9 cellular contexts compared by ENCODE assay signal in genomic region chr17:66691644-66692500, GRCh38.
DNase-seq lines count a peak whose midpoint lies in the region; ATAC-seq lines count a peak whose summit lies in the region.
"Had no signal": no experiment of that assay in that cellular context is flagged by ENCODE, and none has a peak within 500 bp of the region (broad histone marks: within the 10 kb centered on the region; RNA-seq: fewer than 3 reads in every experiment).

No MANE protein-coding gene starts in this region.

- no peak overlapping the region for H2BK12ac ChIP-seq in trophoblast cell (ENCODE audit: low read length)

- no peak overlapping the region for H4K12ac ChIP-seq in trophoblast cell (ENCODE audit: low read depth, low read length)

- no peak overlapping the region for H2BK5ac ChIP-seq in trophoblast cell (ENCODE audit: low read depth, low read length, poor library complexity)

- H3K4me1 Mint-ChIP-seq in CD4-positive, CD25-positive, alpha-beta regulatory T cell = peaks cover 2 to 8% (median 5%) of the 10 kb centered on the region in 4 donors

- no peaks in the 10 kb centered on the region for H3K4me1 ChIP-seq in CD4-positive, CD25-positive, alpha-beta regulatory T cell (ENCODE audit: control insufficient read depth, insufficient read depth, low read length, poor library complexity, severe bottlenecking)
- H3K4me1 ChIP-seq in mesodermal cell (ENCODE audit: control insufficient read depth, insufficient read depth, low read length, poor library complexity, severe bottlenecking) (peaks cover 7% of the 10 kb centered on the region), trophoblast cell (ENCODE audit: control insufficient read depth in 1 of 2, insufficient read depth in 2 of 2, low read length in 2 of 2) (peaks cover 2% of the 10 kb centered on the region in 2 experiments)
- H3K4me1 ChIP-seq: esophagus squamous epithelium had no signal

- no peak overlapping the region for H3K4me2 ChIP-seq in trophoblast cell (ENCODE audit: low read length)

- H2AK5ac ChIP-seq in trophoblast cell (ENCODE audit: low read length) = no peak overlapping the region

- no peak overlapping the region for H3K18ac ChIP-seq in trophoblast cell (ENCODE audit: low read length)

- no peaks in the 10 kb centered on the region for H3K79me2 ChIP-seq in trophoblast cell (ENCODE audit: control insufficient read depth, insufficient read depth, low read length, poor library complexity)

- no peak overlapping the region for H2BK120ac ChIP-seq in trophoblast cell (ENCODE audit: insufficient read depth, low read length, poor library complexity)

- H3K27ac Mint-ChIP-seq in CD4-positive, CD25-positive, alpha-beta regulatory T cell = peak overlapping the region; percentile 58 to 70 (median 62)

- H4K91ac ChIP-seq in trophoblast cell (ENCODE audit: low read depth, low read length) = no peak overlapping the region

- H3K9me3 Mint-ChIP-seq in CD4-positive, CD25-positive, alpha-beta regulatory T cell = peaks cover 0 to 8% (median 2%) of the 10 kb centered on the region in 7 donors

- H4K8ac ChIP-seq in trophoblast cell (ENCODE audit: low read depth, low read length) = no peak overlapping the region

- H3K9ac ChIP-seq in trophoblast cell (ENCODE audit: low read length) = no peak overlapping the region

- no peak overlapping the region for H3K27ac ChIP-seq in CD4-positive, CD25-positive, alpha-beta regulatory T cell (ENCODE audit: insufficient read depth, low read length, poor library complexity, severe bottlenecking)
- peak overlapping the region; percentile 60 for H3K27ac ChIP-seq in mesodermal cell (ENCODE audit: low read depth, low read length, severe bottlenecking)
- H3K27ac ChIP-seq in trophoblast cell (ENCODE audit: low read depth, low read length) = no peak overlapping the region

- H3K4ac ChIP-seq in trophoblast cell (ENCODE audit: low read depth, low read length) = no peak overlapping the region

- peaks cover 68% of the 10 kb centered on the region for H3K36me3 ChIP-seq in CD4-positive, CD25-positive, alpha-beta regulatory T cell (ENCODE audit: control insufficient read depth, insufficient read depth, low read length)
- H3K36me3 ChIP-seq in mesodermal cell (ENCODE audit: control insufficient read depth, insufficient read depth, low read length) = peaks cover 15% of the 10 kb centered on the region
- no peaks in the 10 kb centered on the region for H3K36me3 ChIP-seq in trophoblast cell (ENCODE audit: control insufficient read depth in 1 of 2, insufficient read depth in 2 of 2, low read length in 2 of 2)

- H3K23ac ChIP-seq in trophoblast cell (ENCODE audit: low read length) = no peak overlapping the region

- no peak overlapping the region for H3K4me3 ChIP-seq in CD4-positive, CD25-positive, alpha-beta regulatory T cell (ENCODE audit: low read depth, low read length)
- H3K4me3 ChIP-seq in mesodermal cell (ENCODE audit: extremely low read depth, insufficient read depth, low read length, poor library complexity, severe bottlenecking) (no peak overlapping the region), trophoblast cell (ENCODE audit: low read depth, low read length) (no peak overlapping the region)
- H3K4me3 ChIP-seq: esophagus squamous epithelium had no signal

- H3K27me3 ChIP-seq in CD4-positive, CD25-positive, alpha-beta regulatory T cell (ENCODE audit: control insufficient read depth, insufficient read depth, low read length) = no peaks in the 10 kb centered on the region
- H3K27me3 ChIP-seq in trophoblast cell (ENCODE audit: insufficient read depth, low read length) = no peaks in the 10 kb centered on the region
- H3K27me3 ChIP-seq: esophagus squamous epithelium had no signal

- no peaks in the 10 kb centered on the region for H3K79me1 ChIP-seq in trophoblast cell (ENCODE audit: low read length)

- peak overlapping the region in 1 of 4 donors; percentile 84 for H3K4me3 Mint-ChIP-seq in CD4-positive, CD25-positive, alpha-beta regulatory T cell

- H2AFZ ChIP-seq in trophoblast cell (ENCODE audit: insufficient read depth, low read length, poor library complexity) = no peak overlapping the region

- H3K9me3 ChIP-seq in CD4-positive, CD25-positive, alpha-beta regulatory T cell (ENCODE audit: control insufficient read depth in 2 of 2, low read length in 2 of 2) = no peaks in the 10 kb centered on the region
- H3K9me3 ChIP-seq in mesodermal cell (ENCODE audit: control insufficient read depth, low read length) (no peaks in the 10 kb centered on the region), trophoblast cell (ENCODE audit: insufficient read depth, low read depth, low read length) (no peaks in the 10 kb centered on the region)
- H3K9me3 ChIP-seq: esophagus squamous epithelium had no signal

- peaks cover 85% of the 10 kb centered on the region for H3K36me3 Mint-ChIP-seq in CD4-positive, CD25-positive, alpha-beta regulatory T cell

- 78 to 79% methylated on average over 12 to 13 of the region's 13 CpGs for WGBS in mesodermal cell (ENCODE audit: insufficient coverage in 2 of 2), 2 experiments
- no CpG with 5 or more reads among the region's 13 CpGs for WGBS in trophoblast cell (ENCODE audit: extremely low coverage, insufficient coverage, insufficient read length)

- no peak for ATAC-seq in CD4-positive, CD25-positive, alpha-beta regulatory T cell (ENCODE audit: low read depth in 2 of 2)

- DNase-seq in CD4-positive, CD25-positive, alpha-beta regulatory T cell = no peak
- DNase-seq in M059J (ENCODE audit: low read depth) (peak; percentile 36), astrocyte of the hippocampus (ENCODE audit: low read depth, low spot score) (peak; percentile 67), NAMALWA (ENCODE audit: low spot score) (no peak), trophoblast cell (no peak)
- no peak for DNase-seq in stimulated activated CD4-positive, alpha-beta T cell treated with anti-CD3 and anti-CD28 coated beads, Interleukin-4, amount 100 ng/mL, for 24 hours
- no peak for DNase-seq in stimulated activated CD4-positive, alpha-beta T cell treated with anti-CD3 and anti-CD28 coated beads, Interleukin-2, amount 100 ng/mL, for 24 hours
- DNase-seq: esophagus squamous epithelium had no signal

- H3K27me3 Mint-ChIP-seq in CD4-positive, CD25-positive, alpha-beta regulatory T cell = no peaks in the 10 kb centered on the region

- no peak overlapping the region for H3K14ac ChIP-seq in trophoblast cell (ENCODE audit: low read length)

Comparison
In these comparisons a context has a peak if more than half of its experiments do, and no peak if none do; other contexts are left out.
1. DNase-seq: peak in M059J (single experiment) and astrocyte of the hippocampus (single experiment); none in CD4-positive, CD25-positive, alpha-beta regulatory T cell (0 of 3), NAMALWA (single experiment), trophoblast cell (0 of 2), stimulated activated CD4-positive, alpha-beta T cell treated with anti-CD3 and anti-CD28 coated beads, Interleukin-4, amount 100 ng/mL, for 24 hours (single experiment) and stimulated activated CD4-positive, alpha-beta T cell treated with anti-CD3 and anti-CD28 coated beads, Interleukin-2, amount 100 ng/mL, for 24 hours (0 of 2).